Comparison of ENCODE assay signal across 12 cellular contexts in the genomic region with DNA sequence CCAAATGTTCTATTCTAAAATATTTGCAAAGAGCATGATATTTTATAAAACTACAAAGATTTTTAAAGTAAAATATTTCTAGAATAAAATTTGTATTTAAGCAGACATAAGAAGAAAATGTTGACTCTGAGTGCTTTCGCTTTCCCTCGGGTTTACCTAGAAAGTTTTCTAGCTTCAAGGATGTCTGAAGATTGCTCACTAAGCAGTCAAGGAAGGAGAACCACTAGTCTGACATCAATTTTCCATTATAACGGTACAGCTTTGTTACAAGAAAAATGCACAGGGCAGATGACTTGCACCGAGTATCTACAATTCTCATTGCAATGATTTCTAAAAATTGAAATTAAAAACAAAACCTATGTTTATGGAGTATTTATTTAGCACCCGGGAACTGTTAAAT. TPM values are rescaled to one million over a fixed set of nuclear protein-coding genes. Genes with fewer than 3 reads are reported as not detected.
DNase-seq lines count a peak whose midpoint lies in the region; ATAC-seq and TF ChIP-seq lines count a peak whose summit lies in the region.
"Had no signal": no experiment of that assay in that cellular context is flagged by ENCODE, and none has a peak within 500 bp of the region (broad histone marks: within the 10 kb centered on the region; RNA-seq: fewer than 3 reads in every experiment).

No MANE protein-coding gene starts in this region.

- peaks cover 47% of the 10 kb centered on the region for H3K36me3 Mint-ChIP-seq in activated T-helper 2 cell treated with anti-CD3 and anti-CD28 coated beads, Interferon-gamma antibody, Interleukin-2, Interleukin-4, amounts not matched to agents 10 μg/mL and 5 μg/mL and 100 μg/mL, durations not matched to agents 14 hours and 24 hours and 36 hours (ENCODE audit: low read depth)

- H3K4me3 ChIP-seq in gastroesophageal sphincter, result no peak overlapping the region
- no peak overlapping the region for H3K4me3 ChIP-seq in tibial artery
- H3K4me3 ChIP-seq: uterus had no signal

- H3K4me1 ChIP-seq in gastroesophageal sphincter (no peaks in the 10 kb centered on the region), tibial artery (no peaks in the 10 kb centered on the region)
- H3K4me1 ChIP-seq: uterus had no signal

- H3K27me3 Mint-ChIP-seq in activated T-helper 2 cell treated with anti-CD3 and anti-CD28 coated beads, Interferon-gamma antibody, Interleukin-2, Interleukin-4, amounts not matched to agents 10 μg/mL and 5 μg/mL and 100 μg/mL, durations not matched to agents 14 hours and 24 hours and 36 hours (ENCODE audit: low read depth), result no peaks in the 10 kb centered on the region

- no peaks in the 10 kb centered on the region for H3K36me3 ChIP-seq in gastroesophageal sphincter
- no peaks in the 10 kb centered on the region for H3K36me3 ChIP-seq in tibial artery
- H3K36me3 ChIP-seq: uterus had no signal

- H3K27me3 ChIP-seq in gastroesophageal sphincter (peaks cover 18% of the 10 kb centered on the region), tibial artery (peaks cover 0 to 5% of the 10 kb centered on the region in 2 donors)
- H3K27me3 ChIP-seq: uterus had no signal

- H3K4me3 Mint-ChIP-seq in activated T-helper 2 cell treated with anti-CD3 and anti-CD28 coated beads, Interferon-gamma antibody, Interleukin-2, Interleukin-4, amounts not matched to agents 10 μg/mL and 5 μg/mL and 100 μg/mL, durations not matched to agents 14 hours and 24 hours and 36 hours (ENCODE audit: low read depth), result peak overlapping the region; percentile 71

- in situ Hi-C loops in GM13977 (cut with MboI; ENCODE audit: low pct_unique_long_range_greater_than_20kb, low sequenced_read_pairs, unreplicated experiment), result no loop called here

- H3K9me3 Mint-ChIP-seq in activated T-helper 2 cell treated with anti-CD3 and anti-CD28 coated beads, Interferon-gamma antibody, Interleukin-2, Interleukin-4, amounts not matched to agents 10 μg/mL and 5 μg/mL and 100 μg/mL, durations not matched to agents 14 hours and 24 hours and 36 hours, result peaks cover 6% of the 10 kb centered on the region

- 77% methylated on average over 5 of the region's 5 CpGs for WGBS in gastroesophageal sphincter (ENCODE audit: low coverage in 1 of 2), 2 donors

- ATAC-seq in GM18505 (IDR thresholded peaks at IDR 0.05; ENCODE audit: unreplicated experiment) (peak; percentile 67), GM19452 (IDR thresholded peaks at IDR 0.05; ENCODE audit: unreplicated experiment) (peak; percentile 42), HG03103 (IDR thresholded peaks at IDR 0.05; ENCODE audit: low read depth, unreplicated experiment) (peak; percentile 67), gastroesophageal sphincter (no peak)

- peak overlapping the region; percentile 97 for H3K27ac Mint-ChIP-seq in activated T-helper 2 cell treated with anti-CD3 and anti-CD28 coated beads, Interferon-gamma antibody, Interleukin-2, Interleukin-4, amounts not matched to agents 10 μg/mL and 5 μg/mL and 100 μg/mL, durations not matched to agents 14 hours and 24 hours and 36 hours

- H3K9me3 ChIP-seq in gastroesophageal sphincter, result no peaks in the 10 kb centered on the region
- H3K9me3 ChIP-seq in tibial artery, result no peaks in the 10 kb centered on the region
- H3K9me3 ChIP-seq: uterus had no signal

- TF ChIP-seq CTCF in gastroesophageal sphincter (IDR thresholded peaks at IDR 0.05), result no peak
- TF ChIP-seq CTCF in tibial artery (IDR thresholded peaks at IDR 0.05), result no peak
- TF ChIP-seq CTCF in GM13977 (IDR thresholded peaks at IDR 0.05; ENCODE audit: extremely low read depth, insufficient read depth, missing control alignments), result no peak

- DNase-seq in activated T-helper 2 cell treated with anti-CD3 and anti-CD28 coated beads, Interferon-gamma antibody, Interleukin-2, Interleukin-4, amounts not matched to agents 10 μg/mL and 5 μg/mL and 100 μg/mL, durations not matched to agents 14 hours and 24 hours and 36 hours (ENCODE audit: low spot score), result no peak
- DNase-seq in NCI-H1930 (lab: John Stamatoyannopoulos, UW) (no peak), tibial artery (no peak), GM13977 (ENCODE audit: low spot score) (no peak)
- DNase-seq: glutamatergic neuron, NCI-H446, uterus had no signal

- no peak for TF ChIP-seq EP300 in gastroesophageal sphincter (IDR thresholded peaks at IDR 0.05)

- H3K27ac ChIP-seq in gastroesophageal sphincter (no peak overlapping the region), tibial artery (no peak overlapping the region)
- H3K27ac ChIP-seq: uterus, VCaP had no signal

- intact Hi-C loops in activated T-helper 2 cell treated with anti-CD3 and anti-CD28 coated beads, Interferon-gamma antibody, Interleukin-2, Interleukin-4, amounts not matched to agents 10 μg/mL and 5 μg/mL and 100 μg/mL, durations not matched to agents 14 hours and 24 hours and 36 hours (cut with micrococcal nuclease), result loop anchor here (1.0 kb wide), 1 partner anchor 10 kb away; no protein-coding TSS in a partner anchor
- intact Hi-C loops in tibial artery (cut with DNase I; ENCODE audit: low total_unique reads), result no loop called here

- TF ChIP-seq POLR2A in GM18505 (IDR thresholded peaks at IDR 0.05; ENCODE audit: borderline replicate concordance, extremely low read depth, insufficient read depth, insufficient read length) (no peak), gastroesophageal sphincter (IDR thresholded peaks at IDR 0.05) (no peak)

- H3K4me1 Mint-ChIP-seq in activated T-helper 2 cell treated with anti-CD3 and anti-CD28 coated beads, Interferon-gamma antibody, Interleukin-2, Interleukin-4, amounts not matched to agents 10 μg/mL and 5 μg/mL and 100 μg/mL, durations not matched to agents 14 hours and 24 hours and 36 hours (ENCODE audit: low read depth), result peaks cover 69% of the 10 kb centered on the region

RNA-seq across cellular contexts. Expression of gene GPR15, which starts 14.2 kb away (rescaled TPM):
- 10.0 and 10.5 TPM in 2 replicates for total RNA-seq in activated T-helper 2 cell treated with anti-CD3 and anti-CD28 coated beads, Interferon-gamma antibody, Interleukin-2, Interleukin-4, amounts not matched to agents 10 μg/mL and 5 μg/mL and 100 μg/mL, durations not matched to agents 14 hours and 24 hours and 36 hours
- not detected for total RNA-seq in gastroesophageal sphincter
- total RNA-seq: uterus had no signal

RNA-seq across cellular contexts. Expression of gene CLDND1, which starts 23.2 kb away (rescaled TPM):
- 326 and 338 TPM in 2 replicates for total RNA-seq in activated T-helper 2 cell treated with anti-CD3 and anti-CD28 coated beads, Interferon-gamma antibody, Interleukin-2, Interleukin-4, amounts not matched to agents 10 μg/mL and 5 μg/mL and 100 μg/mL, durations not matched to agents 14 hours and 24 hours and 36 hours
- total RNA-seq in gastroesophageal sphincter, result 100 to 1,000 TPM; 117 to 228 (median 183) TPM

RNA-seq across cellular contexts. Expression of gene CPOX, which starts 47.5 kb away (rescaled TPM):
- total RNA-seq in activated T-helper 2 cell treated with anti-CD3 and anti-CD28 coated beads, Interferon-gamma antibody, Interleukin-2, Interleukin-4, amounts not matched to agents 10 μg/mL and 5 μg/mL and 100 μg/mL, durations not matched to agents 14 hours and 24 hours and 36 hours, result 48.4 and 50.4 TPM in 2 replicates
- 10 to 100 TPM; 11.7 to 26.1 (median 17.1) TPM for total RNA-seq in gastroesophageal sphincter

RNA-seq across cellular contexts. Expression of gene OR5K2, which starts 48.5 kb away (rescaled TPM):
- total RNA-seq in activated T-helper 2 cell treated with anti-CD3 and anti-CD28 coated beads, Interferon-gamma antibody, Interleukin-2, Interleukin-4, amounts not matched to agents 10 μg/mL and 5 μg/mL and 100 μg/mL, durations not matched to agents 14 hours and 24 hours and 36 hours, result not detected in 2 replicates
- not detected for total RNA-seq in gastroesophageal sphincter
- total RNA-seq: uterus had no signal

Comparison
In these comparisons a context has a peak if more than half of its experiments do, and no peak if none do; other contexts are left out.
1. RNA of gene GPR15, which starts 14.2 kb away (total RNA-seq): 10.0 to 10.5 TPM in activated T-helper 2 cell treated with anti-CD3 and anti-CD28 coated beads, Interferon-gamma antibody, Interleukin-2, Interleukin-4, amounts not matched to agents 10 μg/mL and 5 μg/mL and 100 μg/mL, durations not matched to agents 14 hours and 24 hours and 36 hours; not detected in gastroesophageal sphincter; every median in the first group is over 10 times any median in the second.